In genomic region chr6:45959534-45960195, GRCh38 we compare ENCODE assay signal across 9 cellular contexts. TPM values are rescaled to one million over a fixed set of nuclear protein-coding genes. Genes with fewer than 3 reads are reported as not detected.
DNase-seq lines count a peak whose midpoint lies in the region.
"Had no signal": no experiment of that assay in that cellular context is flagged by ENCODE, and none has a peak within 500 bp of the region (broad histone marks: within the 10 kb centered on the region; RNA-seq: fewer than 3 reads in every experiment).

No MANE protein-coding gene starts in this region.

- H3K4me3 ChIP-seq in skeletal muscle cell (ENCODE audit: low read depth, low read length) = no peak overlapping the region

- DNase-seq in KG1 (lab: John Stamatoyannopoulos, UW) = peak; percentile 8
- peak; percentile 85 to 94 for DNase-seq in NCI-H524 (lab: John Stamatoyannopoulos, UW)
- DNase-seq in dermis blood vessel endothelial cell = peak; percentile 18
- peak; percentile 37 for DNase-seq in skeletal muscle cell (ENCODE audit: low read depth)
- no peak for DNase-seq in AG08396 (ENCODE audit: low spot score)
- no peak for DNase-seq in effector CD8-positive, alpha-beta T cell (lab: John Stamatoyannopoulos, UW)
- no peak for DNase-seq in iPS-NIHi11 (ENCODE audit: low spot score)
- DNase-seq: activated naive CD4-positive, alpha-beta T cell treated with anti-CD3 and anti-CD28 coated beads, Interleukin-2, amount 10 ng/mL, durations not matched to agents 7 days and 5 days had no signal

RNA-seq across cellular contexts. Expression of gene CLIC5, which starts 56.0 kb away (rescaled TPM):
- under 0.01 and 0.09 TPM in 2 replicates for total RNA-seq in dermis blood vessel endothelial cell
- total RNA-seq: NCI-H460 had no signal

Comparison
In these comparisons a context has a peak if more than half of its experiments do, and no peak if none do; other contexts are left out.
1. DNase-seq: peak in KG1 (single experiment), NCI-H524 (2 of 2), dermis blood vessel endothelial cell (single experiment) and skeletal muscle cell (single experiment); none in AG08396 (single experiment), effector CD8-positive, alpha-beta T cell (single experiment) and iPS-NIHi11 (single experiment).